ENCODE assay signal across 28 cellular contexts in genomic region chr9:88783613-88784230, GRCh38.
DNase-seq lines count a peak whose midpoint lies in the region; ATAC-seq and TF ChIP-seq lines count a peak whose summit lies in the region.
"Had no signal": no experiment of that assay in that cellular context is flagged by ENCODE, and none has a peak within 500 bp of the region (broad histone marks: within the 10 kb centered on the region; RNA-seq: fewer than 3 reads in every experiment).

No MANE protein-coding gene starts in this region.

- no peaks in the 10 kb centered on the region for H3K4me1 Mint-ChIP-seq in stimulated activated effector memory CD8-positive, alpha-beta T cell treated with anti-CD3 and anti-CD28 coated beads, Interleukin-12 subunit alpha, Interleukin-12 subunit beta, amount 100 ng/mL, for 72 hours
- H3K4me1 Mint-ChIP-seq: activated CD8-positive, alpha-beta memory T cell treated with anti-CD3 and anti-CD28 coated beads, Interleukin-2, amount 10 ng/mL, durations not matched to agents 7 days and 5 days; central memory CD8-positive, alpha-beta T cell had no signal

- peak overlapping the region; percentile 24 to 56 for H3K4ac ChIP-seq in mesenchymal stem cell (ENCODE audit: low read depth in 1 of 2, low read length in 2 of 2)

- no peaks in the 10 kb centered on the region for H3K36me3 Mint-ChIP-seq in stimulated activated effector memory CD8-positive, alpha-beta T cell treated with anti-CD3 and anti-CD28 coated beads, Interleukin-12 subunit alpha, Interleukin-12 subunit beta, amount 100 ng/mL, for 72 hours
- H3K36me3 Mint-ChIP-seq: activated CD8-positive, alpha-beta memory T cell treated with anti-CD3 and anti-CD28 coated beads, Interleukin-2, amount 10 ng/mL, durations not matched to agents 7 days and 5 days; activated naive CD4-positive, alpha-beta T cell treated with anti-CD3 and anti-CD28 coated beads, Interleukin-2, amount 50 U/mL, for 72 hours had no signal

- TF ChIP-seq CTCF in foreskin keratinocyte (conservative IDR thresholded peaks at IDR 0.05), result no peak

- H3K27ac Mint-ChIP-seq in stimulated activated effector memory CD8-positive, alpha-beta T cell treated with anti-CD3 and anti-CD28 coated beads, Interleukin-12 subunit alpha, Interleukin-12 subunit beta, amount 100 ng/mL, for 72 hours, result no peak overlapping the region
- H3K27ac Mint-ChIP-seq: activated CD8-positive, alpha-beta memory T cell treated with anti-CD3 and anti-CD28 coated beads, Interleukin-2, amount 10 ng/mL, durations not matched to agents 7 days and 5 days; activated naive CD4-positive, alpha-beta T cell treated with anti-CD3 and anti-CD28 coated beads, Interleukin-2, amount 50 U/mL, for 72 hours; activated T-helper 1 cell treated with anti-CD3 and anti-CD28 coated beads, Interleukin-12 subunit alpha, Interleukin-12 subunit beta, Interleukin-2, Interleukin-4 antibody, amounts not matched to agents 30 ng/mL and 10 ng/mL and 1 ng/mL, durations not matched to agents 14 hours and 24 hours and 36 hours had no signal

- peak overlapping the region; percentile 70 for H4K8ac ChIP-seq in mesenchymal stem cell (ENCODE audit: low read length)

- ATAC-seq in stimulated activated effector memory CD8-positive, alpha-beta T cell treated with anti-CD3 and anti-CD28 coated beads, Interleukin-12 subunit alpha, Interleukin-12 subunit beta, amount 100 ng/mL, for 72 hours, result peak; percentile 6
- ATAC-seq in foreskin keratinocyte (no peak), GM18498 (IDR thresholded peaks at IDR 0.05; ENCODE audit: unreplicated experiment) (no peak)
- ATAC-seq: activated CD8-positive, alpha-beta memory T cell treated with anti-CD3 and anti-CD28 coated beads, Interleukin-2, amount 10 ng/mL, durations not matched to agents 7 days and 5 days; activated naive CD4-positive, alpha-beta T cell treated with anti-CD3 and anti-CD28 coated beads, Interleukin-2, amount 50 U/mL, for 72 hours; K562; upper lobe of right lung had no signal

- H3K27ac ChIP-seq in mesenchymal stem cell (ENCODE audit: low read length, poor library complexity, severe bottlenecking) (no peak overlapping the region), foreskin keratinocyte (no peak overlapping the region)
- H3K27ac ChIP-seq: epithelial cell of prostate, left ventricle myocardium inferior, right atrium auricular region, upper lobe of right lung had no signal

- no peak overlapping the region for H3K23ac ChIP-seq in mesenchymal stem cell (ENCODE audit: low read length in 2 of 2)

- peak overlapping the region; percentile 83 for H4K91ac ChIP-seq in mesenchymal stem cell (ENCODE audit: low read length)

- no peak overlapping the region for H3K4me2 ChIP-seq in mesenchymal stem cell (ENCODE audit: low read length, poor library complexity, severe bottlenecking)

- 55% methylated on average over 7 of the region's 7 CpGs for WGBS in mesenchymal stem cell

- H3K9ac ChIP-seq in NT2/D1 (ENCODE audit: insufficient read length, low read depth) (peak overlapping the region; percentile 11), mesenchymal stem cell (ENCODE audit: low read length) (no peak overlapping the region)

- no peak overlapping the region for H3K14ac ChIP-seq in mesenchymal stem cell (ENCODE audit: low read length in 2 of 2)

- no peak overlapping the region for H2AFZ ChIP-seq in mesenchymal stem cell (ENCODE audit: low read depth, low read length)

- H2BK5ac ChIP-seq in mesenchymal stem cell (ENCODE audit: low read depth, low read length, poor library complexity, severe bottlenecking), result no peak overlapping the region

- H3K4me3 ChIP-seq in NT2/D1 (ENCODE audit: insufficient read length, low read depth) (no peak overlapping the region), mesenchymal stem cell (ENCODE audit: insufficient read depth in 1 of 2, low read depth in 1 of 2, low read length in 2 of 2) (no peak overlapping the region)
- H3K4me3 ChIP-seq: K562, left ventricle myocardium inferior, right atrium auricular region, upper lobe of right lung had no signal

- H2BK15ac ChIP-seq in mesenchymal stem cell (ENCODE audit: low read depth, poor library complexity, severe bottlenecking), result peak overlapping the region; percentile 91

- no peaks in the 10 kb centered on the region for H3K79me1 ChIP-seq in mesenchymal stem cell (replicated peaks; ENCODE audit: low read length, poor library complexity, severe bottlenecking)

- H3K4me1 ChIP-seq in NT2/D1 (ENCODE audit: insufficient read depth, insufficient read length), result peaks cover 4% of the 10 kb centered on the region
- peaks cover 8% of the 10 kb centered on the region for H3K4me1 ChIP-seq in mesenchymal stem cell (ENCODE audit: control insufficient read depth, insufficient read depth, low read depth, low read length)
- H3K4me1 ChIP-seq in foreskin keratinocyte, result peaks cover 8% of the 10 kb centered on the region
- H3K4me1 ChIP-seq: upper lobe of right lung had no signal

- no peaks in the 10 kb centered on the region for H3K27me3 ChIP-seq in NT2/D1 (ENCODE audit: insufficient read depth, insufficient read length)
- no peaks in the 10 kb centered on the region for H3K27me3 ChIP-seq in mesenchymal stem cell (ENCODE audit: control insufficient read depth in 1 of 2, insufficient read depth in 1 of 2, low read length in 2 of 2)
- H3K27me3 ChIP-seq in foreskin keratinocyte, result no peaks in the 10 kb centered on the region
- H3K27me3 ChIP-seq: right atrium auricular region, upper lobe of right lung had no signal

- no peak overlapping the region for H3K4me3 Mint-ChIP-seq in stimulated activated effector memory CD8-positive, alpha-beta T cell treated with anti-CD3 and anti-CD28 coated beads, Interleukin-12 subunit alpha, Interleukin-12 subunit beta, amount 100 ng/mL, for 72 hours
- H3K4me3 Mint-ChIP-seq: activated CD8-positive, alpha-beta memory T cell treated with anti-CD3 and anti-CD28 coated beads, Interleukin-2, amount 10 ng/mL, durations not matched to agents 7 days and 5 days; activated T-helper 1 cell treated with anti-CD3 and anti-CD28 coated beads, Interleukin-12 subunit alpha, Interleukin-12 subunit beta, Interleukin-2, Interleukin-4 antibody, amounts not matched to agents 30 ng/mL and 10 ng/mL and 1 ng/mL, durations not matched to agents 14 hours and 24 hours and 36 hours; central memory CD8-positive, alpha-beta T cell; H9 had no signal

- H3K9me3 ChIP-seq in NT2/D1 (ENCODE audit: insufficient read depth, low read length) (no peaks in the 10 kb centered on the region), mesenchymal stem cell (ENCODE audit: control insufficient read depth, low read length) (no peaks in the 10 kb centered on the region)
- H3K9me3 ChIP-seq: left ventricle myocardium inferior, right atrium auricular region, upper lobe of right lung had no signal

- H3K36me3 ChIP-seq in NT2/D1 (ENCODE audit: insufficient read depth, insufficient read length, low read length) (no peaks in the 10 kb centered on the region), mesenchymal stem cell (ENCODE audit: control insufficient read depth in 1 of 2, insufficient read depth in 2 of 2, low read depth in 1 of 2, low read length in 2 of 2) (no peaks in the 10 kb centered on the region)
- H3K36me3 ChIP-seq: left ventricle myocardium inferior, right atrium auricular region, upper lobe of right lung had no signal

- H2AK5ac ChIP-seq in mesenchymal stem cell (ENCODE audit: low read length, severe bottlenecking), result no peak overlapping the region

- H2BK120ac ChIP-seq in mesenchymal stem cell (ENCODE audit: low read depth, low read length), result no peak overlapping the region

- DNase-seq in NCI-H82 (lab: John Stamatoyannopoulos, UW) (peak; percentile 1), NCI-H82 treated with DMSO at 0.1 percent for 48 hours (lab: John Stamatoyannopoulos, UW; ENCODE audit: unreplicated experiment) (no peak), NT2/D1 (ENCODE audit: low read depth, low spot score) (no peak), mesenchymal stem cell (no peak), foreskin keratinocyte (no peak), DMS 273 (lab: John Stamatoyannopoulos, UW; ENCODE audit: unreplicated experiment) (no peak)
- no peak for DNase-seq in stimulated activated effector memory CD8-positive, alpha-beta T cell treated with anti-CD3 and anti-CD28 coated beads, Interleukin-12 subunit alpha, Interleukin-12 subunit beta, amount 100 ng/mL, for 72 hours (ENCODE audit: low spot score in 2 of 2)
- DNase-seq: activated CD4-positive, alpha-beta T cell treated with anti-CD3 and anti-CD28 coated beads for 4 hours; activated CD8-positive, alpha-beta memory T cell treated with anti-CD3 and anti-CD28 coated beads, Interleukin-2, amount 10 ng/mL, durations not matched to agents 7 days and 5 days; aorta; C1 segment of cervical spinal cord; Calu3; H9; left ventricle myocardium inferior; NCI-H1048; NCI-H2029 treated with DMSO at 0.1 percent for 48 hours; NCI-H345; SIG-M5; stimulated activated CD4-positive, alpha-beta T cell treated with anti-CD3 and anti-CD28 coated beads, Interleukin-12 subunit alpha, Interleukin-12 subunit beta, amount 100 ng/mL, for 4 hours; T-helper 1 cell; upper lobe of right lung had no signal

- H3K18ac ChIP-seq in mesenchymal stem cell (ENCODE audit: low read depth in 1 of 2, low read length in 2 of 2), result peak overlapping the region; percentile 79 to 82

- no peaks in the 10 kb centered on the region for H3K9me3 Mint-ChIP-seq in stimulated activated effector memory CD8-positive, alpha-beta T cell treated with anti-CD3 and anti-CD28 coated beads, Interleukin-12 subunit alpha, Interleukin-12 subunit beta, amount 100 ng/mL, for 72 hours
- H3K9me3 Mint-ChIP-seq: activated naive CD4-positive, alpha-beta T cell treated with anti-CD3 and anti-CD28 coated beads, Interleukin-2, amount 50 U/mL, for 72 hours; activated T-helper 1 cell treated with anti-CD3 and anti-CD28 coated beads, Interleukin-12 subunit alpha, Interleukin-12 subunit beta, Interleukin-2, Interleukin-4 antibody, amounts not matched to agents 30 ng/mL and 10 ng/mL and 1 ng/mL, durations not matched to agents 14 hours and 24 hours and 36 hours; central memory CD8-positive, alpha-beta T cell; H9 had no signal

- H2BK12ac ChIP-seq in mesenchymal stem cell (ENCODE audit: low read length in 2 of 2), result peak overlapping the region; percentile 40 to 61
